In the genomic region with DNA sequence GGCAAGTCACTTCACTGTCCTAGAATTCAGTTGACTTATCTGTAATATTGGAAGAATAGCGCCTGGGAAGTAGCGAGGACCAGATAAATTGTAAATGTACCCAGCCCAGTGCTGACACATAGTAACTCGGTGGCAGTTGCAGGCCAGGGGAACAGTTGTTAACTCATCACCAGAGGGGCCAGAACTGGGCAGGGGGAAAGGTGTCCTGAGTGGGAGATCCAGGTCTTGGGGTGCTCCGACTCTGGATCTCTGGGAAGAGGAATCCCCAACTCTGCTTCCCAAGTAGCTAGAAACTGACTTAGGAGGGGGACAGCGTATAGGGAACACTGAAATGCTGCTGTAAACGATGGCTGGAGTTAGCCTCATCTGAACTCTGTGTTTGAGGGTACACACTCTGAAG, we compare ENCODE assay signal across 20 cellular contexts. TPM values are rescaled to one million over a fixed set of nuclear protein-coding genes. Genes with fewer than 3 reads are reported as not detected.
A peak's percentile ranks its signal among the peaks of the same experiment; 100 is the strongest.
DNase-seq lines count a peak whose midpoint lies in the region; ATAC-seq and TF ChIP-seq lines count a peak whose summit lies in the region.
"Had no signal": no experiment of that assay in that cellular context is flagged by ENCODE, and none has a peak within 500 bp of the region (broad histone marks: within the 10 kb centered on the region; RNA-seq: fewer than 3 reads in every experiment).

No MANE protein-coding gene starts in this region.

- peaks cover 11% of the 10 kb centered on the region for H3K79me2 ChIP-seq in neural progenitor cell (ENCODE audit: low read depth)

- peaks cover 14% of the 10 kb centered on the region for H3F3A ChIP-seq in neural progenitor cell (ENCODE audit: low read depth)

- H4K20me1 ChIP-seq in neural progenitor cell (ENCODE audit: low read depth) = no peaks in the 10 kb centered on the region
- H4K20me1 ChIP-seq: BLaER1 had no signal

- H2AFZ ChIP-seq in neural progenitor cell (replicated peaks) = no peak overlapping the region
- H2AFZ ChIP-seq: GM23248 had no signal

- H3K36me3 ChIP-seq in neural progenitor cell (no peaks in the 10 kb centered on the region), sigmoid colon (no peaks in the 10 kb centered on the region)

- peaks cover 3% of the 10 kb centered on the region for H3K4me1 ChIP-seq in neural progenitor cell
- H3K4me1 ChIP-seq in sigmoid colon = peaks cover 0 to 12% (median 9%) of the 10 kb centered on the region in 4 donors

- intact Hi-C loops in natural killer cell (cut with micrococcal nuclease) (no loop called here), sigmoid colon (cut with DNase I) (no loop called here)

- TF ChIP-seq POLR2A in sigmoid colon (IDR thresholded peaks at IDR 0.05) = no peak

- TF ChIP-seq EP300 in sigmoid colon (IDR thresholded peaks at IDR 0.05) = no peak

- no peak overlapping the region for H3K4me2 ChIP-seq in neural progenitor cell
- H3K4me2 ChIP-seq: BLaER1 had no signal

- WGBS in sigmoid colon, 2 donors = 90 to 92% methylated on average over 6 of the region's 6 CpGs

- DNase-seq in natural killer cell treated with Interleukin-12 subunit alpha and Interleukin-12 subunit beta and Interleukin-15 and Interleukin-18, amount 100 ng/mL, for 72 hours (ENCODE audit: low spot score) = no peak
- DNase-seq in natural killer cell (no peak), neural progenitor cell (ENCODE audit: low spot score) (no peak), cortex of kidney (lab: John Stamatoyannopoulos, UW) (no peak), type B pancreatic cell (ENCODE audit: extremely low spot score, unreplicated experiment) (no peak), sigmoid colon (no peak)
- no peak for DNase-seq in effector memory CD8-positive, alpha-beta T cell
- DNase-seq: 8988T; CD4-positive, alpha-beta memory T cell; DMS153; DMS79; GDM1; GM23248 had no signal

- H3K4me1 Mint-ChIP-seq in natural killer cell treated with Interleukin-12 subunit alpha and Interleukin-12 subunit beta and Interleukin-15 and Interleukin-18, amount 100 ng/mL, for 72 hours (ENCODE audit: low read depth in 2 of 2) = peaks cover 32 to 33% of the 10 kb centered on the region in 2 donors
- H3K4me1 Mint-ChIP-seq in natural killer cell (peaks cover 21 to 35% of the 10 kb centered on the region in 2 donors), neural progenitor cell (peaks cover 9% of the 10 kb centered on the region), type B pancreatic cell (ENCODE audit: unreplicated experiment) (peaks cover 1% of the 10 kb centered on the region)
- peaks cover 19 to 28% of the 10 kb centered on the region in 2 donors for H3K4me1 Mint-ChIP-seq in effector memory CD8-positive, alpha-beta T cell (ENCODE audit: low read depth in 2 of 2)

- TF ChIP-seq CTCF in natural killer cell (IDR thresholded peaks at IDR 0.05) (no peak), neural progenitor cell (IDR thresholded peaks at IDR 0.05) (no peak), type B pancreatic cell (conservative IDR thresholded peaks at IDR 0.05) (no peak), sigmoid colon (IDR thresholded peaks at IDR 0.05) (no peak)

- no peak overlapping the region for H3K9ac ChIP-seq in neural progenitor cell
- H3K9ac ChIP-seq: BLaER1, GM23248 had no signal

- ATAC-seq in natural killer cell treated with Interleukin-12 subunit alpha and Interleukin-12 subunit beta and Interleukin-15 and Interleukin-18, amount 100 ng/mL, for 72 hours = no peak
- ATAC-seq in natural killer cell (no peak), GM19023 (IDR thresholded peaks at IDR 0.05; ENCODE audit: unreplicated experiment) (no peak)
- no peak for ATAC-seq in effector memory CD8-positive, alpha-beta T cell (replicated peaks)
- ATAC-seq: GM12878 had no signal

- H3K36me3 Mint-ChIP-seq in natural killer cell treated with Interleukin-12 subunit alpha and Interleukin-12 subunit beta and Interleukin-15 and Interleukin-18, amount 100 ng/mL, for 72 hours = peaks cover 3% of the 10 kb centered on the region
- H3K36me3 Mint-ChIP-seq in natural killer cell (no peaks in the 10 kb centered on the region), neural progenitor cell (peaks cover 3% of the 10 kb centered on the region), type B pancreatic cell (peaks cover 6% of the 10 kb centered on the region)
- H3K36me3 Mint-ChIP-seq in effector memory CD8-positive, alpha-beta T cell (ENCODE audit: insufficient read depth) = peaks cover 26% of the 10 kb centered on the region

- H3K27me3 ChIP-seq in neural progenitor cell (no peaks in the 10 kb centered on the region), sigmoid colon (no peaks in the 10 kb centered on the region)
- H3K27me3 ChIP-seq: BLaER1 had no signal

- H3K4me3 Mint-ChIP-seq in natural killer cell treated with Interleukin-12 subunit alpha and Interleukin-12 subunit beta and Interleukin-15 and Interleukin-18, amount 100 ng/mL, for 72 hours = no peak overlapping the region
- H3K4me3 Mint-ChIP-seq in natural killer cell = no peak overlapping the region
- H3K4me3 Mint-ChIP-seq in effector memory CD8-positive, alpha-beta T cell = no peak overlapping the region
- H3K4me3 Mint-ChIP-seq in neural progenitor cell = no peak overlapping the region
- no peak overlapping the region for H3K4me3 Mint-ChIP-seq in type B pancreatic cell
- H3K4me3 Mint-ChIP-seq: CD14-positive monocyte; CD4-positive, alpha-beta memory T cell had no signal

- no peaks in the 10 kb centered on the region for H3K9me3 Mint-ChIP-seq in natural killer cell treated with Interleukin-12 subunit alpha and Interleukin-12 subunit beta and Interleukin-15 and Interleukin-18, amount 100 ng/mL, for 72 hours
- H3K9me3 Mint-ChIP-seq in natural killer cell = no peaks in the 10 kb centered on the region
- no peaks in the 10 kb centered on the region for H3K9me3 Mint-ChIP-seq in effector memory CD8-positive, alpha-beta T cell
- no peaks in the 10 kb centered on the region for H3K9me3 Mint-ChIP-seq in neural progenitor cell
- no peaks in the 10 kb centered on the region for H3K9me3 Mint-ChIP-seq in type B pancreatic cell
- H3K9me3 Mint-ChIP-seq: CD4-positive, alpha-beta memory T cell had no signal

- peak overlapping the region; percentile 90 to 94 for H3K27ac Mint-ChIP-seq in natural killer cell treated with Interleukin-12 subunit alpha and Interleukin-12 subunit beta and Interleukin-15 and Interleukin-18, amount 100 ng/mL, for 72 hours
- H3K27ac Mint-ChIP-seq in natural killer cell (peak overlapping the region in 1 of 2 donors; percentile 27), neural progenitor cell (peak overlapping the region; percentile 72), type B pancreatic cell (no peak overlapping the region)
- peak overlapping the region; percentile 10 to 88 for H3K27ac Mint-ChIP-seq in effector memory CD8-positive, alpha-beta T cell

- H3K9me3 ChIP-seq in neural progenitor cell (ENCODE audit: low read depth) = no peaks in the 10 kb centered on the region
- H3K9me3 ChIP-seq in sigmoid colon = no peaks in the 10 kb centered on the region
- H3K9me3 ChIP-seq: BLaER1, HAP-1 had no signal

- H3K27ac ChIP-seq in neural progenitor cell (no peak overlapping the region), sigmoid colon (no peak overlapping the region)
- H3K27ac ChIP-seq: BLaER1, GM23248 had no signal

- H3K27me3 Mint-ChIP-seq in natural killer cell treated with Interleukin-12 subunit alpha and Interleukin-12 subunit beta and Interleukin-15 and Interleukin-18, amount 100 ng/mL, for 72 hours = no peaks in the 10 kb centered on the region
- H3K27me3 Mint-ChIP-seq in natural killer cell (ENCODE audit: low read depth in 2 of 2) (no peaks in the 10 kb centered on the region), neural progenitor cell (ENCODE audit: insufficient read depth, low read depth) (peaks cover 2% of the 10 kb centered on the region), type B pancreatic cell (no peaks in the 10 kb centered on the region)
- H3K27me3 Mint-ChIP-seq in effector memory CD8-positive, alpha-beta T cell = no peaks in the 10 kb centered on the region
- H3K27me3 Mint-ChIP-seq: CD4-positive, alpha-beta memory T cell had no signal

- H3K4me3 ChIP-seq in neural progenitor cell (no peak overlapping the region), sigmoid colon (no peak overlapping the region)
- H3K4me3 ChIP-seq: BLaER1, GM12878, GM23248, HAP-1 had no signal

RNA-seq across cellular contexts. Expression of gene BCL7C, which starts 23.0 kb away (rescaled TPM):
- total RNA-seq in natural killer cell treated with Interleukin-12 subunit alpha and Interleukin-12 subunit beta and Interleukin-15 and Interleukin-18, amount 100 ng/mL, for 72 hours = 10 to 100 TPM; 35.3 to 65.0 TPM
- total RNA-seq in natural killer cell (10 to 100 TPM; 25.1 to 28.5 (median 27.4) TPM), neural progenitor cell (ENCODE audit: low replicate concordance) (18.3 and 32.1 TPM in 2 replicates), type B pancreatic cell (ENCODE audit: low replicate concordance) (26.3 and 35.0 TPM in 2 replicates), sigmoid colon (10 to 100 TPM; 45.7 to 63.1 (median 55.2) TPM)
- polyA plus RNA-seq in sigmoid colon = 10 to 100 TPM; 27.9 to 42.0 (median 30.7) TPM

RNA-seq across cellular contexts. Expression of gene CTF1, which starts 25.5 kb away (rescaled TPM):
- under 1 TPM; 0.17 to 0.36 TPM for total RNA-seq in natural killer cell treated with Interleukin-12 subunit alpha and Interleukin-12 subunit beta and Interleukin-15 and Interleukin-18, amount 100 ng/mL, for 72 hours
- total RNA-seq in natural killer cell (under 1 TPM; 0.45 to 0.60 (median 0.47) TPM), neural progenitor cell (ENCODE audit: low replicate concordance) (0.39 and 1.5 TPM in 2 replicates), type B pancreatic cell (ENCODE audit: low replicate concordance) (2.5 and 3.1 TPM in 2 replicates), sigmoid colon (1 to 10 TPM; 2.3 to 6.9 (median 4.9) TPM)
- polyA plus RNA-seq in sigmoid colon = 1 to 10 TPM in 2 of 3 donors, under 1 TPM in 1; 0.46 to 3.6 (median 1.5) TPM
- total RNA-seq: H4, HT-29 had no signal
- polyA plus RNA-seq: CD14-positive monocyte; CD4-positive, alpha-beta memory T cell had no signal

RNA-seq across cellular contexts. Expression of gene FBXL19, which starts 52.5 kb away (rescaled TPM):
- total RNA-seq in natural killer cell treated with Interleukin-12 subunit alpha and Interleukin-12 subunit beta and Interleukin-15 and Interleukin-18, amount 100 ng/mL, for 72 hours = 10 to 100 TPM; 22.8 to 42.0 TPM
- total RNA-seq in natural killer cell (10 to 100 TPM; 10.1 to 13.3 (median 12.4) TPM), neural progenitor cell (ENCODE audit: low replicate concordance) (9.2 and 76.7 TPM in 2 replicates), type B pancreatic cell (ENCODE audit: low replicate concordance) (29.0 and 46.4 TPM in 2 replicates), sigmoid colon (10 to 100 TPM in 3 of 4 donors, 1 to 10 TPM in 1; 7.9 to 18.3 (median 13.0) TPM)
- polyA plus RNA-seq in sigmoid colon = 10 to 100 TPM in 1 of 3 donors, 1 to 10 TPM in 2; 3.0 to 32.7 (median 8.3) TPM
